ENCODE assay signal across 8 cellular contexts in the genomic region with DNA sequence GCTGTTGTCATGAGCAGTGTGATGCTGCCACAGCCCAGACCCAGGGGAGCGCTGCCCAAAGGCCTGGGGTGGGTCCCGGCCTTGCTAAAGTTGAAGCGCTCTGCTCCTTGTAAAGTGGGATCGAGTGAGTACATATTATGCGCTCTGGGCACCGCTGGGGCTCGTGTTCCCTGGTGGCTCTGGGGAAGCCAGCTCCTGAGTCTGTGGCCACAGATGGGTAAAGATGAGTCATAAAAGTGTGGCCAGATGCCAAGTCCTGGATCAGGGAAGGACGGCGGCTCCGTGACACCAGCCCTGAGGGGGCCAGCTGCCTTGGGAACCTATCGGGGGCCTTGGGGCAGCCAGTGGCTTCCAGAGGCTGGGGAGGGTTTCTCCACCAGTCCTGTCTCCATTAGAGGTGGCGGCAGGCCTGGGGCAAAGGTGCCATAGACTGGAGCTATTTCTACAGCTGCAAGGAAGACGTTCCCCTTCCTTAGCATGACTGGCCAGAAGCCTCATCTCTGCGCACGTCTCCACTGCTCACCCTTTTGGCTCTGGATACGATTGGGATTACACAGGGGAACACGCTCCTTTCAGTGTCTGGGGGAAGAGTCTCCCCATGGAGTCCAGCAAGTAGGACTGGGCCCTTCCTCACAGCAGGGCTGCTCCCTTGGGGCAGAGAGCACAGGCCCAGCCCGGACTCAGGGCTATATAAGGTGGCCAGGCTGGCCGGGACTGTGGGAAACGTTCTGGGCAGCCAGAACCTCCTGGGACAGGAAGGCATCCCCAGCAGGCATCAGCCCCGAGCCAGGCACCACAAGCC. TPM values are rescaled to one million over a fixed set of nuclear protein-coding genes. Genes with fewer than 3 reads are reported as not detected.
DNase-seq lines count a peak whose midpoint lies in the region; ATAC-seq and TF ChIP-seq lines count a peak whose summit lies in the region.

No MANE protein-coding gene starts in this region.

- H3K4me1 ChIP-seq in esophagus (ENCODE audit: control insufficient read depth in 2 of 2, insufficient read depth in 2 of 2, low read length in 1 of 2) = peaks cover 3 to 5% of the 10 kb centered on the region in 2 donors

- peaks cover 0 to 2% of the 10 kb centered on the region in 2 donors for H3K9me3 ChIP-seq in esophagus (ENCODE audit: control insufficient read depth in 2 of 2, insufficient read depth in 1 of 2, low read depth in 1 of 2, low read length in 1 of 2)

- H3K36me3 ChIP-seq in esophagus (ENCODE audit: control insufficient read depth in 2 of 2, insufficient read depth in 2 of 2, low read length in 1 of 2) = peaks cover 2 to 5% of the 10 kb centered on the region in 2 donors

- TF ChIP-seq CTCF in retinal pigment epithelial cell (conservative IDR thresholded peaks at IDR 0.05; ENCODE audit: low read depth, low read length) = no peak

- H3K4me3 ChIP-seq in esophagus (ENCODE audit: low read depth in 1 of 2, low read length in 2 of 2) (no peak overlapping the region), retinal pigment epithelial cell (ENCODE audit: low read length) (no peak overlapping the region)

- H3K27me3 ChIP-seq in esophagus (ENCODE audit: control insufficient read depth in 1 of 2, insufficient read depth in 2 of 2, low read length in 2 of 2) = no peaks in the 10 kb centered on the region

- DNase-seq in GM03348 (ENCODE audit: low spot score) (peak; percentile 88), OCI-M1 (lab: John Stamatoyannopoulos, UW) (peak; percentile 70), retinal pigment epithelial cell (ENCODE audit: low read depth) (peak; percentile 22), cerebellar nuclear complex (lab: John Stamatoyannopoulos, UW) (no peak)

- H3K27ac ChIP-seq in esophagus (ENCODE audit: low read depth in 2 of 2, low read length in 1 of 2) = peak overlapping the region; percentile 14 to 17

- no peak for ATAC-seq in HG03442 (IDR thresholded peaks at IDR 0.05; ENCODE audit: unreplicated experiment)
- no peak for ATAC-seq in GM21447 (IDR thresholded peaks at IDR 0.05; ENCODE audit: unreplicated experiment)
- ATAC-seq in GM21367 (IDR thresholded peaks at IDR 0.05; ENCODE audit: unreplicated experiment) = no peak

- WGBS in esophagus, 2 donors = 36 to 46% methylated on average over 21 of the region's 21 CpGs

RNA-seq across cellular contexts. Expression of gene ITIH4, which starts 1.2 kb away (rescaled TPM):
- 1 to 10 TPM; 2.5 to 6.7 TPM for polyA plus RNA-seq in esophagus

RNA-seq across cellular contexts. Expression of gene MUSTN1, which starts 3.1 kb away (rescaled TPM):
- polyA plus RNA-seq in esophagus = 10 to 100 TPM in 1 of 2 donors, 1 to 10 TPM in 1; 7.0 to 13.1 TPM

RNA-seq across cellular contexts. Expression of gene ITIH3, which starts 37.1 kb away (rescaled TPM):
- 1 to 10 TPM in 1 of 2 donors, under 1 TPM in 1; 0.88 to 1.1 TPM for polyA plus RNA-seq in esophagus

RNA-seq across cellular contexts. Expression of gene ITIH1, which starts 54.3 kb away (rescaled TPM):
- under 1 TPM in 1 of 2 donors, not detected in 1; 0.13 TPM for polyA plus RNA-seq in esophagus

Comparison
In these comparisons a context has a peak if more than half of its experiments do, and no peak if none do; other contexts are left out.
1. DNase-seq: peak in GM03348 (single experiment), OCI-M1 (single experiment) and retinal pigment epithelial cell (single experiment); none in cerebellar nuclear complex (0 of 2).